Comparison of ENCODE assay signal across 1 cellular context in the genomic region with DNA sequence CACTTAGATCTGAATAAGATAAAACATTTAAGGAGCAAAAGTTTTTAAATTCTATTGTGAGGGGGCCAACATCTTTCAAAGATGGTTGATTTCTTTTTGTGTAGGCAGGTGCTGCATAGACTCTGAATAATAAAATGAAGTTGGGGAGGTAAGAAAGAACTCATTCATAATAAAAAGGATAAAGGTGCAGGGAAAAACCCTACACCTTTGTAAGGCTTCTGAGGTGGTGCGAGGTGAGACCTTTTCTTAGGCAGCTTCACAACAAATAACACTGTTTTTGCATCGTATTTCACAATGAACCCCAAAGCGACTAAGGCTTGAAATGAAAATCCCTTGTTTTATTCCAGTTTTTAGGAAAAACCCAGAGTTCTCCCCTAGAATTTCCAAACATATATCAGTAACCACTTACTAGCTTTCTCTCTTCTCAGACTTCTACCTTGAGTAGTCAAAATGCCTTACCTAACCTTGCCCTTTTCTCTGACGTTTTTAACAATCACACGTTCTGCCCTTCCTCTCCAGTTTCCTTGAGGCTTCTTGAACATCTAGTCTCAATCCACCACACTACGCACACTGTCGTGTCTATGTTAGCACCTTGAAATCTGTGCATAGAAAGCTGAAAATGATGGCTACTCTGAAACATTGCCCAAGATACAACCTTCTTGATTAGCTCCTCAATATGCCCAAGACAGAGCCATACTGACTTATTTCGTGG.
TF ChIP-seq lines count a peak whose summit lies in the region.

No MANE protein-coding gene starts in this region.

TF ChIP-seq in H1, 55 proteins besides CTCF, POLR2A, EP300 and RAD21:
- no peak for TF ChIP-seq TAF7 (optimal IDR thresholded peaks at IDR 0.05; ENCODE audit: borderline replicate concordance, low read depth, low read length)
- no peak for TF ChIP-seq GTF2F1 (IDR thresholded peaks at IDR 0.05; ENCODE audit: borderline replicate concordance, low read depth, low read length)
- TF ChIP-seq SAP30 (IDR thresholded peaks at IDR 0.05; ENCODE audit: insufficient read depth, insufficient replicate concordance, low read length): no peak
- TF ChIP-seq CBX5 (IDR thresholded peaks at IDR 0.05; ENCODE audit: low read depth, low read length): no peak
- no peak for TF ChIP-seq TCF12 (IDR thresholded peaks at IDR 0.05; ENCODE audit: low read depth, low read length)
- no peak for TF ChIP-seq HDAC2 (IDR thresholded peaks at IDR 0.05; ENCODE audit: borderline replicate concordance in 1 of 2, low read depth in 2 of 2, low read length in 2 of 2)
- TF ChIP-seq ZNF274 (IDR thresholded peaks at IDR 0.05; ENCODE audit: borderline replicate concordance, extremely low read depth, low read length): no peak
- TF ChIP-seq POU5F1 (IDR thresholded peaks at IDR 0.05; ENCODE audit: low read depth, low read length): no peak
- TF ChIP-seq, protein P1, sequence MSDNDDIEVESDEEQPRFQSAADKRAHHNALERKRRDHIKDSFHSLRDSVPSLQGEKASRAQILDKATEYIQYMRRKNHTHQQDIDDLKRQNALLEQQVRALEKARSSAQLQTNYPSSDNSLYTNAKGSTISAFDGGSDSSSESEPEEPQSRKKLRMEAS (IDR thresholded peaks at IDR 0.05): no peak
- no peak for TF ChIP-seq MAFK (IDR thresholded peaks at IDR 0.05; ENCODE audit: low read depth, low read length)
